Comparison of ENCODE assay signal across 13 cellular contexts in the genomic region with DNA sequence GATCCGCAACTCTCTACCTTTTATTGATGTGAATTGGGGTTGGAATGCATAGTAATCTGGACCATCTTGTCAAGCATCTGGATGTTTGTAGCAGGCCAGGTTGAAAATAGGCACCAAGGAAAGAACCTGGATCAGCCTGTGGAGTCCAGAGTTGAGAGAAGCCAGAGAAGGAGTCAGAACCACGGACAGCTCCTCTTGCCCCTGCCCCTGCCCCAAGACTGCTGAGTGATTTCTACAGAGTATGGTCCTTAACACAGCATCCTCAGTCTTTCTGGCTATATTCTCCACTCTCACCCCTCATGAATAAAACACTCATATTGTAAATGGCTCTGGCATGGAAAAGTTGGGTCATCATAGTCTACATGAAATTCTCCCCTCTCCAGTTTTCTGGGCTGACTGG.
DNase-seq lines count a peak whose midpoint lies in the region; ATAC-seq, FAIRE-seq and TF ChIP-seq lines count a peak whose summit lies in the region.
"Had no signal": no experiment of that assay in that cellular context is flagged by ENCODE, and none has a peak within 500 bp of the region (broad histone marks: within the 10 kb centered on the region; RNA-seq: fewer than 3 reads in every experiment).

No MANE protein-coding gene starts in this region.

- TF ChIP-seq POLR2A in HepG2 (IDR thresholded peaks at IDR 0.05; ENCODE audit: insufficient read depth in 1 of 2, low read depth in 2 of 2, low read length in 2 of 2) = no peak
- TF ChIP-seq POLR2A in right lobe of liver (IDR thresholded peaks at IDR 0.05) = no peak
- no peak for TF ChIP-seq POLR2A in sigmoid colon (IDR thresholded peaks at IDR 0.05)
- TF ChIP-seq POLR2A in transverse colon (IDR thresholded peaks at IDR 0.05) = no peak

- ATAC-seq in HepG2 (no peak), right lobe of liver (no peak), GM18868 (IDR thresholded peaks at IDR 0.05; ENCODE audit: unreplicated experiment) (no peak)
- ATAC-seq: left ventricle myocardium superior had no signal

- no TSS peak for BruUV-seq in HepG2 (replicated peaks; lab: Mats Ljungman, UMichigan)

- H3K4me1 ChIP-seq in HepG2 (ENCODE audit: insufficient read depth, low read length) (no peaks in the 10 kb centered on the region), right lobe of liver (no peaks in the 10 kb centered on the region), NT2/D1 (ENCODE audit: insufficient read depth, insufficient read length) (no peaks in the 10 kb centered on the region), sigmoid colon (no peaks in the 10 kb centered on the region), transverse colon (no peaks in the 10 kb centered on the region)
- H3K4me1 ChIP-seq: BLaER1 treated with 17β-estradiol and CSF1 and Interleukin-3, amounts not matched to agents 10 nM and 100 nM had no signal

- in situ Hi-C loops in HepG2 (cut with HindIII; ENCODE audit: extremely low pct_ligation_motif_present, low pct_unique_long_range_greater_than_20kb) (no loop called here), transverse colon (cut with MboI; ENCODE audit: low pct_ligation_motif_present in 1 of 4, low pct_unique_long_range_greater_than_20kb in 1 of 4, low sequenced_read_pairs in 3 of 4) (no loop called here)

- no peaks in the 10 kb centered on the region for H3K27me3 ChIP-seq in HepG2 (ENCODE audit: control insufficient read depth in 1 of 2, insufficient read depth in 2 of 2, low read length in 2 of 2)
- no peaks in the 10 kb centered on the region for H3K27me3 ChIP-seq in right lobe of liver
- H3K27me3 ChIP-seq in NT2/D1 (ENCODE audit: insufficient read depth, insufficient read length) = peaks cover 36% of the 10 kb centered on the region
- no peaks in the 10 kb centered on the region for H3K27me3 ChIP-seq in sigmoid colon
- peaks cover 5% of the 10 kb centered on the region for H3K27me3 ChIP-seq in transverse colon
- H3K27me3 ChIP-seq: BLaER1 treated with 17β-estradiol and CSF1 and Interleukin-3, amounts not matched to agents 10 nM and 100 nM had no signal

- H2AFZ ChIP-seq in HepG2 (ENCODE audit: low read length) = no peak overlapping the region

- H3K9ac ChIP-seq in HepG2 (ENCODE audit: insufficient read depth, low read depth, low read length) = no peak overlapping the region
- H3K9ac ChIP-seq in NT2/D1 (ENCODE audit: insufficient read length, low read depth) = no peak overlapping the region
- H3K9ac ChIP-seq: BLaER1 treated with 17β-estradiol and CSF1 and Interleukin-3, amounts not matched to agents 10 nM and 100 nM had no signal

- POLR2A ChIA-PET in HepG2 (lab: Yijun Ruan, JAX) = no interaction called here

- no peak overlapping the region for H3K27ac ChIP-seq in HepG2 (ENCODE audit: extremely low read length, insufficient read depth, low read length)
- H3K27ac ChIP-seq in right lobe of liver = no peak overlapping the region
- H3K27ac ChIP-seq in sigmoid colon = no peak overlapping the region
- H3K27ac ChIP-seq in transverse colon = no peak overlapping the region
- H3K27ac ChIP-seq: BLaER1 treated with 17β-estradiol and CSF1 and Interleukin-3, amounts not matched to agents 10 nM and 100 nM; skin epidermis had no signal

- H4K20me1 ChIP-seq in HepG2 (ENCODE audit: insufficient read depth, low read length) = no peaks in the 10 kb centered on the region

- FAIRE-seq in HepG2 (lab: Jason Lieb, UNC) = no peak
- FAIRE-seq: endometrium had no signal

- H3K36me3 ChIP-seq in HepG2 (replicated peaks in 1 of 2; ENCODE audit: control insufficient read depth in 1 of 2, insufficient read depth in 2 of 2, low read length in 2 of 2) (no peaks in the 10 kb centered on the region), right lobe of liver (no peaks in the 10 kb centered on the region), NT2/D1 (ENCODE audit: insufficient read depth, insufficient read length, low read length) (no peaks in the 10 kb centered on the region), sigmoid colon (no peaks in the 10 kb centered on the region), transverse colon (no peaks in the 10 kb centered on the region)
- H3K36me3 ChIP-seq: BLaER1 treated with 17β-estradiol and CSF1 and Interleukin-3, amounts not matched to agents 10 nM and 100 nM had no signal

- no peak overlapping the region for H3K4me3 ChIP-seq in HepG2 (replicated peaks in 1 of 3; ENCODE audit: insufficient read depth in 1 of 3, low read depth in 2 of 3, low read length in 3 of 3)
- no peak overlapping the region for H3K4me3 ChIP-seq in right lobe of liver
- no peak overlapping the region for H3K4me3 ChIP-seq in NT2/D1 (ENCODE audit: insufficient read length, low read depth)
- H3K4me3 ChIP-seq in epithelial cell of esophagus (ENCODE audit: low read length) = no peak overlapping the region
- H3K4me3 ChIP-seq in sigmoid colon = no peak overlapping the region
- no peak overlapping the region for H3K4me3 ChIP-seq in transverse colon
- H3K4me3 ChIP-seq: BLaER1 treated with 17β-estradiol and CSF1 and Interleukin-3, amounts not matched to agents 10 nM and 100 nM; skin epidermis had no signal

- TF ChIP-seq RAD21 in HepG2 (CRISPR knock-in tag; IDR thresholded peaks at IDR 0.05) = no peak

- TF ChIP-seq CTCF in HepG2 (CRISPR knock-in tag; IDR thresholded peaks at IDR 0.05) = no peak
- TF ChIP-seq CTCF in right lobe of liver (IDR thresholded peaks at IDR 0.05) = no peak
- TF ChIP-seq CTCF in epithelial cell of esophagus (IDR thresholded peaks at IDR 0.05; ENCODE audit: insufficient read depth, low read depth, low read length, missing control alignments) = no peak
- TF ChIP-seq CTCF in sigmoid colon (IDR thresholded peaks at IDR 0.05) = no peak
- TF ChIP-seq CTCF in transverse colon (IDR thresholded peaks at IDR 0.05) = no peak

- DNase-seq in HepG2 (ENCODE audit: low spot score) (no peak), right lobe of liver (no peak), NT2/D1 (ENCODE audit: low read depth, low spot score) (peak; percentile 30), epithelial cell of esophagus (ENCODE audit: low read depth) (peak; percentile 39), sigmoid colon (peak; percentile 24), COLO829 (ENCODE audit: low spot score) (no peak), transverse colon (no peak)
- DNase-seq: left ventricle myocardium superior, NCI-H2171 had no signal

- no peaks in the 10 kb centered on the region for H3K79me2 ChIP-seq in HepG2 (ENCODE audit: insufficient read depth, low read length)

- H3K9me3 ChIP-seq in HepG2 (ENCODE audit: low read length) = no peaks in the 10 kb centered on the region
- no peaks in the 10 kb centered on the region for H3K9me3 ChIP-seq in right lobe of liver
- no peaks in the 10 kb centered on the region for H3K9me3 ChIP-seq in NT2/D1 (ENCODE audit: insufficient read depth, low read length)
- no peaks in the 10 kb centered on the region for H3K9me3 ChIP-seq in sigmoid colon
- no peaks in the 10 kb centered on the region for H3K9me3 ChIP-seq in transverse colon

- TF ChIP-seq EP300 in HepG2 (IDR thresholded peaks at IDR 0.05; ENCODE audit: low read depth in 2 of 2, low read length in 2 of 2) (no peak), HepG2 (CRISPR knock-in tag; IDR thresholded peaks at IDR 0.05; ENCODE audit: borderline replicate concordance) (no peak), sigmoid colon (IDR thresholded peaks at IDR 0.05) (no peak), transverse colon (IDR thresholded peaks at IDR 0.05; ENCODE audit: low read depth) (no peak)

- 23% methylated on average over 2 of the region's 2 CpGs for WGBS in HepG2 (ENCODE audit: low lambda C conversion rate)
- 8% methylated on average over 2 of the region's 2 CpGs for WGBS in right lobe of liver (ENCODE audit: insufficient coverage, low coverage, low lambda C conversion rate, missing lambda C conversion rate)
- 25 to 27% methylated on average over 2 of the region's 2 CpGs for WGBS in sigmoid colon, 2 donors
- 27 to 63% methylated on average over 1 to 2 of the region's 2 CpGs for WGBS in transverse colon (ENCODE audit: low coverage in 1 of 2), 2 donors

- intact Hi-C loops in HepG2 (cut with micrococcal nuclease; ENCODE audit: unreplicated experiment) (no loop called here), right lobe of liver (cut with DNase I) (no loop called here), sigmoid colon (cut with DNase I) (no loop called here), transverse colon (cut with DNase I; ENCODE audit: low total_unique reads) (no loop called here)

- no peak overlapping the region for H3K4me2 ChIP-seq in HepG2 (ENCODE audit: low read depth, low read length)
- H3K4me2 ChIP-seq: BLaER1 treated with 17β-estradiol and CSF1 and Interleukin-3, amounts not matched to agents 10 nM and 100 nM had no signal

- CTCF ChIA-PET in HepG2 (lab: Yijun Ruan, JAX; ENCODE audit: low intra/inter-chr PET ratio, low total read pairs) = no interaction called here

TF ChIP-seq in HepG2, 621 proteins besides CTCF, POLR2A, EP300 and RAD21 (continues in another document):
- TF ChIP-seq, protein P1, sequence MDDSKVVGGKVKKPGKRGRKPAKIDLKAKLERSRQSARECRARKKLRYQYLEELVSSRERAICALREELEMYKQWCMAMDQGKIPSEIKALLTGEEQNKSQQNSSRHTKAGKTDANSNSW (CRISPR knock-in tag; IDR thresholded peaks at IDR 0.05; ENCODE audit: borderline replicate concordance) = no peak
- TF ChIP-seq MYNN (CRISPR knock-in tag; IDR thresholded peaks at IDR 0.05; ENCODE audit: low read depth) = no peak
- TF ChIP-seq, protein P2, sequence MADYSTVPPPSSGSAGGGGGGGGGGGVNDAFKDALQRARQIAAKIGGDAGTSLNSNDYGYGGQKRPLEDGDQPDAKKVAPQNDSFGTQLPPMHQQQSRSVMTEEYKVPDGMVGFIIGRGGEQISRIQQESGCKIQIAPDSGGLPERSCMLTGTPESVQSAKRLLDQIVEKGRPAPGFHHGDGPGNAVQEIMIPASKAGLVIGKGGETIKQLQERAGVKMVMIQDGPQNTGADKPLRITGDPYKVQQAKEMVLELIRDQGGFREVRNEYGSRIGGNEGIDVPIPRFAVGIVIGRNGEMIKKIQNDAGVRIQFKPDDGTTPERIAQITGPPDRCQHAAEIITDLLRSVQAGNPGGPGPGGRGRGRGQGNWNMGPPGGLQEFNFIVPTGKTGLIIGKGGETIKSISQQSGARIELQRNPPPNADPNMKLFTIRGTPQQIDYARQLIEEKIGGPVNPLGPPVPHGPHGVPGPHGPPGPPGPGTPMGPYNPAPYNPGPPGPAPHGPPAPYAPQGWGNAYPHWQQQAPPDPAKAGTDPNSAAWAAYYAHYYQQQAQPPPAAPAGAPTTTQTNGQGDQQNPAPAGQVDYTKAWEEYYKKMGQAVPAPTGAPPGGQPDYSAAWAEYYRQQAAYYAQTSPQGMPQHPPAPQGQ (CRISPR knock-in tag; IDR thresholded peaks at IDR 0.05; ENCODE audit: borderline replicate concordance) = no peak
- no peak for TF ChIP-seq RORA (CRISPR knock-in tag; IDR thresholded peaks at IDR 0.05)
- 0 out of 2 replicates have a peak, but pooled peaks have one; percentile 24 for TF ChIP-seq ZNF317 (CRISPR knock-in tag; IDR thresholded peaks at IDR 0.05)
- no peak for TF ChIP-seq TBP (CRISPR knock-in tag; IDR thresholded peaks at IDR 0.05)
- TF ChIP-seq ZNF24 (IDR thresholded peaks at IDR 0.05) = no peak
- no peak for TF ChIP-seq FLYWCH1 (CRISPR knock-in tag; IDR thresholded peaks at IDR 0.05)
- TF ChIP-seq EHMT2 (IDR thresholded peaks at IDR 0.05; ENCODE audit: borderline replicate concordance, low read depth, low read length) = peak; percentile 55; the same call in 1 of the 2 replicates
- TF ChIP-seq TRIM24 (CRISPR knock-in tag; IDR thresholded peaks at IDR 0.05) = no peak
- TF ChIP-seq MIER2 (CRISPR knock-in tag; IDR thresholded peaks at IDR 0.05) = peak; percentile 92

Comparison
In these comparisons a context has a peak if more than half of its experiments do, and no peak if none do; other contexts are left out.
1. DNase-seq: peak in NT2/D1 (single experiment), epithelial cell of esophagus (single experiment) and sigmoid colon (single experiment); none in HepG2 (single experiment), right lobe of liver (0 of 3), COLO829 (single experiment) and transverse colon (single experiment).